ENCODE assay signal across 11 cellular contexts in genomic region chr12:106582661-106583577, GRCh38. TPM values are rescaled to one million over a fixed set of nuclear protein-coding genes. Genes with fewer than 3 reads are reported as not detected.
A peak's percentile ranks its signal among the peaks of the same experiment; 100 is the strongest.
DNase-seq lines count a peak whose midpoint lies in the region; ATAC-seq, FAIRE-seq and TF ChIP-seq lines count a peak whose summit lies in the region.
"Had no signal": no experiment of that assay in that cellular context is flagged by ENCODE, and none has a peak within 500 bp of the region (broad histone marks: within the 10 kb centered on the region; RNA-seq: fewer than 3 reads in every experiment).

RFX4 (plus strand) TSS chr12:106583004; CDS start chr12:106583321, 317 bp downstream.

- no peak for DNase-seq in activated T-cell treated with anti-CD3 and anti-CD28 coated beads, Interleukin-2, amount 50 U/mL, for 24 hours
- DNase-seq in activated T-cell treated with anti-CD3 and anti-CD28 coated beads for 4 hours (no peak), keratinocyte (ENCODE audit: low read depth, low spot score) (no peak), substantia nigra (lab: John Stamatoyannopoulos, UW) (peak in 26 of 49 donors; percentile 16 to 75 (median 54)), NAMALWA (ENCODE audit: low spot score) (no peak)
- peak; percentile 30 for DNase-seq in activated naive CD8-positive, alpha-beta T cell treated with anti-CD3 and anti-CD28 coated beads, Interleukin-2, amount 10 ng/mL, durations not matched to agents 7 days and 5 days
- DNase-seq: NCI-H2029 treated with DMSO at 0.1 percent for 48 hours had no signal

- dilution Hi-C loops in keratinocyte (cut with MboI; ENCODE audit: extremely low pct_ligation_motif_present, low sequenced_read_pairs), result no loop called here

- no peak within 1 kb of the TSS for H2AFZ ChIP-seq in keratinocyte (ENCODE audit: control insufficient read depth, low read length)

- H3K27me3 Mint-ChIP-seq in activated T-cell treated with anti-CD3 and anti-CD28 coated beads, Interleukin-2, amount 50 U/mL, for 24 hours, result peaks cover 93% of the 10 kb centered on the region
- H3K27me3 Mint-ChIP-seq in activated naive CD8-positive, alpha-beta T cell treated with anti-CD3 and anti-CD28 coated beads, Interleukin-2, amount 10 ng/mL, durations not matched to agents 7 days and 5 days, result peaks cover 86% of the 10 kb centered on the region

- ATAC-seq in activated naive CD8-positive, alpha-beta T cell treated with anti-CD3 and anti-CD28 coated beads, Interleukin-2, amount 10 ng/mL, durations not matched to agents 7 days and 5 days (ENCODE audit: low read depth), result no peak
- ATAC-seq in HG03045 (IDR thresholded peaks at IDR 0.05; ENCODE audit: unreplicated experiment), result no peak
- no peak for ATAC-seq in HG03135 (IDR thresholded peaks at IDR 0.05; ENCODE audit: unreplicated experiment)

- H3K9me1 ChIP-seq in keratinocyte (ENCODE audit: control insufficient read depth, extremely low read depth, insufficient read depth, low read length), result no peaks in the 10 kb centered on the region

- no peak within 1 kb of the TSS for H3K4me3 ChIP-seq in keratinocyte (ENCODE audit: control insufficient read depth in 2 of 3, extremely low read depth in 1 of 3, insufficient read depth in 2 of 3, low read depth in 1 of 3, low read length in 3 of 3)

- FAIRE-seq in keratinocyte (lab: Jason Lieb, UNC), result no peak
- FAIRE-seq: urothelium cell line had no signal

- H3K27me3 ChIP-seq in keratinocyte (ENCODE audit: control insufficient read depth, extremely low read depth, insufficient read depth, low read length), result peaks cover 83% of the 10 kb centered on the region

- H3K9ac ChIP-seq in keratinocyte (ENCODE audit: control insufficient read depth, extremely low read depth, insufficient read depth, low read length), result no peak within 1 kb of the TSS

- no peaks in the 10 kb centered on the region for H3K9me3 Mint-ChIP-seq in activated T-cell treated with anti-CD3 and anti-CD28 coated beads, Interleukin-2, amount 50 U/mL, for 24 hours
- H3K9me3 Mint-ChIP-seq in activated naive CD8-positive, alpha-beta T cell treated with anti-CD3 and anti-CD28 coated beads, Interleukin-2, amount 10 ng/mL, durations not matched to agents 7 days and 5 days, result no peaks in the 10 kb centered on the region

- no peaks in the 10 kb centered on the region for H3K36me3 ChIP-seq in keratinocyte (ENCODE audit: control insufficient read depth in 2 of 2, extremely low read depth in 1 of 2, insufficient read depth in 2 of 2, low read length in 2 of 2)

- POLR2A ChIA-PET in activated naive CD8-positive, alpha-beta T cell treated with anti-CD3 and anti-CD28 coated beads, Interleukin-2, amount 10 ng/mL, durations not matched to agents 7 days and 5 days (lab: Charles Lee), result no interaction called here

- H3K4me2 ChIP-seq in keratinocyte (ENCODE audit: control insufficient read depth, extremely low read depth, insufficient read depth, low read depth, low read length), result peak within 1 kb of the TSS; percentile 77

- peaks cover 2% of the 10 kb centered on the region for H3K4me1 ChIP-seq in keratinocyte (ENCODE audit: control insufficient read depth, extremely low read depth, insufficient read depth, low read length)

- H3K27ac ChIP-seq in keratinocyte (ENCODE audit: control insufficient read depth, insufficient read depth, low read length) (no peak within 1 kb of the TSS), substantia nigra (ENCODE audit: low read depth, low read length, poor library complexity, severe bottlenecking) (peak within 1 kb of the TSS; percentile 42)
- H3K27ac ChIP-seq: epithelial cell of prostate had no signal

- H3K4me3 Mint-ChIP-seq in activated T-cell treated with anti-CD3 and anti-CD28 coated beads, Interleukin-2, amount 50 U/mL, for 24 hours, result peak within 1 kb of the TSS; percentile 60
- peak within 1 kb of the TSS; percentile 71 for H3K4me3 Mint-ChIP-seq in activated naive CD8-positive, alpha-beta T cell treated with anti-CD3 and anti-CD28 coated beads, Interleukin-2, amount 10 ng/mL, durations not matched to agents 7 days and 5 days

- H3K36me3 Mint-ChIP-seq in activated T-cell treated with anti-CD3 and anti-CD28 coated beads, Interleukin-2, amount 50 U/mL, for 24 hours (ENCODE audit: low read depth), result no peaks in the 10 kb centered on the region
- no peaks in the 10 kb centered on the region for H3K36me3 Mint-ChIP-seq in activated naive CD8-positive, alpha-beta T cell treated with anti-CD3 and anti-CD28 coated beads, Interleukin-2, amount 10 ng/mL, durations not matched to agents 7 days and 5 days

- H3K27ac Mint-ChIP-seq in activated T-cell treated with anti-CD3 and anti-CD28 coated beads, Interleukin-2, amount 50 U/mL, for 24 hours, result no peak within 1 kb of the TSS
- no peak within 1 kb of the TSS for H3K27ac Mint-ChIP-seq in activated naive CD8-positive, alpha-beta T cell treated with anti-CD3 and anti-CD28 coated beads, Interleukin-2, amount 10 ng/mL, durations not matched to agents 7 days and 5 days

- no peaks in the 10 kb centered on the region for H4K20me1 ChIP-seq in keratinocyte (ENCODE audit: control insufficient read depth, extremely low read depth, insufficient read depth, low read length)

- H3K9me3 ChIP-seq in keratinocyte (ENCODE audit: control insufficient read depth, low read depth, low read length), result no peaks in the 10 kb centered on the region

- H3K79me2 ChIP-seq in keratinocyte (ENCODE audit: control insufficient read depth, insufficient read depth, low read length), result no peaks in the 10 kb centered on the region

- H3K4me1 Mint-ChIP-seq in activated T-cell treated with anti-CD3 and anti-CD28 coated beads, Interleukin-2, amount 50 U/mL, for 24 hours (ENCODE audit: low read depth), result peaks cover 44% of the 10 kb centered on the region
- peaks cover 16% of the 10 kb centered on the region for H3K4me1 Mint-ChIP-seq in activated naive CD8-positive, alpha-beta T cell treated with anti-CD3 and anti-CD28 coated beads, Interleukin-2, amount 10 ng/mL, durations not matched to agents 7 days and 5 days

- TF ChIP-seq CTCF in keratinocyte (optimal IDR thresholded peaks at IDR 0.05 in 1 of 3, IDR thresholded peaks at IDR 0.05 in 1 of 3, conservative IDR thresholded peaks at IDR 0.05 in 1 of 3; ENCODE audit: extremely low read depth in 1 of 3, insufficient read depth in 2 of 3, low read length in 3 of 3), result no peak

RNA-seq across cellular contexts. Expression of gene RFX4, which starts in this region (rescaled TPM):
- not detected for total RNA-seq in activated naive CD8-positive, alpha-beta T cell treated with anti-CD3 and anti-CD28 coated beads, Interleukin-2, amount 10 ng/mL, durations not matched to agents 7 days and 5 days
- not detected in 3 replicates for polyA plus RNA-seq in keratinocyte
- polyA plus RNA-seq in keratinocyte (2011; ENCODE audit: low read depth), result not detected
- not detected in 2 replicates for polyA plus RNA-seq in keratinocyte (2011; cell fraction: cytosol; rRNA removed)
- not detected in 2 replicates for polyA plus RNA-seq in keratinocyte (2011; cell fraction: nucleus; rRNA removed)
- polyA plus RNA-seq in keratinocyte (2012; ENCODE audit: low replicate concordance), result not detected in 2 replicates
- not detected in 3 replicates for polyA minus RNA-seq in keratinocyte
- not detected for polyA minus RNA-seq in keratinocyte (2011; cell fraction: cytosol; rRNA and poly(A)+ RNA removed)
- polyA minus RNA-seq in keratinocyte (2011; cell fraction: nucleus; rRNA and poly(A)+ RNA removed), result not detected in 2 replicates

Comparison
In these comparisons a context has a peak if more than half of its experiments do, and no peak if none do; other contexts are left out.
1. Peak in DNase-seq in activated naive CD8-positive, alpha-beta T cell treated with anti-CD3 and anti-CD28 coated beads, Interleukin-2, amount 10 ng/mL, durations not matched to agents 7 days and 5 days; RNA of the gene not detected or under 1 TPM.
2. DNase-seq: peak in substantia nigra (26 of 49); none in activated T-cell treated with anti-CD3 and anti-CD28 coated beads, Interleukin-2, amount 50 U/mL, for 24 hours (single experiment), activated T-cell treated with anti-CD3 and anti-CD28 coated beads for 4 hours (single experiment), keratinocyte (single experiment) and NAMALWA (single experiment).